1 cellular context compared by ENCODE assay signal in the genomic region with DNA sequence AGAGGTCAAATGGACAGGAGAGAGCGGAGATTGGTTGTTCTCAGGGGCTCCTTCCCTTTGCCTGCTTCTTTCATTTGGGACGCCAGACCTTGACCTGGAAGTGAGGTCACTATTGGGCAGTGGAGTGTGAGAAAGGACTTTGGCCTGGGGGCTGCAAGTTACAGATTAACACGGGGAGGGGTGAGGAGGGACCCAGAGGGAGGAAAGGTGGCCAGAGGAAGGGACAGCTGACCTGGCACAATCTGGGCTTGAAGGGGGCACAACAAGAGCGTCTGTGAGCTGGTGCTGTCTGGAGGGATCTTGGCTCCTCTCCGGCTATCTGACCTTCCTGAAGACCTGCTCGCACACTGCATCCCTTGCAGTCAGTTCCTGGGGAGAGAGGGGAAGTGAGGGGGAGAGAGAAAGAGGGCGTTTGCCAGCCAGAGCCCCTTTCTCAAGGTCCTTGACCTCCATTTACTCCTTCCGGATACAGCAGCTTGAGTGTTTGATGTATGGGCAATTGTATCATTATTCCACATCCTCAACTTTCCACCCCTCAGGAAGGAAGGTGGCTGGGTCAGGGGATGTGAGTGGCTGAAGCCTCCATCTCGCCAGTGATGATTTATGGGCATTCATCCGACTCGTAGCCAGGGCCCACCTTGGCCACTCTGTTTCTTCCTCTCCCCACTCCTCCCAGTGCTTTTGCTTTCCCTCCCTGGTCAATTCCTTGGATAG.
TF ChIP-seq lines count a peak whose summit lies in the region.

No MANE protein-coding gene starts in this region.

TF ChIP-seq in HepG2, 621 proteins besides CTCF, POLR2A, EP300 and RAD21 (continued from another document and continues in another):
- TF ChIP-seq, protein P1, sequence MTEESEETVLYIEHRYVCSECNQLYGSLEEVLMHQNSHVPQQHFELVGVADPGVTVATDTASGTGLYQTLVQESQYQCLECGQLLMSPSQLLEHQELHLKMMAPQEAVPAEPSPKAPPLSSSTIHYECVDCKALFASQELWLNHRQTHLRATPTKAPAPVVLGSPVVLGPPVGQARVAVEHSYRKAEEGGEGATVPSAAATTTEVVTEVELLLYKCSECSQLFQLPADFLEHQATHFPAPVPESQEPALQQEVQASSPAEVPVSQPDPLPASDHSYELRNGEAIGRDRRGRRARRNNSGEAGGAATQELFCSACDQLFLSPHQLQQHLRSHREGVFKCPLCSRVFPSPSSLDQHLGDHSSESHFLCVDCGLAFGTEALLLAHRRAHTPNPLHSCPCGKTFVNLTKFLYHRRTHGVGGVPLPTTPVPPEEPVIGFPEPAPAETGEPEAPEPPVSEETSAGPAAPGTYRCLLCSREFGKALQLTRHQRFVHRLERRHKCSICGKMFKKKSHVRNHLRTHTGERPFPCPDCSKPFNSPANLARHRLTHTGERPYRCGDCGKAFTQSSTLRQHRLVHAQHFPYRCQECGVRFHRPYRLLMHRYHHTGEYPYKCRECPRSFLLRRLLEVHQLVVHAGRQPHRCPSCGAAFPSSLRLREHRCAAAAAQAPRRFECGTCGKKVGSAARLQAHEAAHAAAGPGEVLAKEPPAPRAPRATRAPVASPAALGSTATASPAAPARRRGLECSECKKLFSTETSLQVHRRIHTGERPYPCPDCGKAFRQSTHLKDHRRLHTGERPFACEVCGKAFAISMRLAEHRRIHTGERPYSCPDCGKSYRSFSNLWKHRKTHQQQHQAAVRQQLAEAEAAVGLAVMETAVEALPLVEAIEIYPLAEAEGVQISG (CRISPR knock-in tag; IDR thresholded peaks at IDR 0.05) = peak; percentile 63; the same call in 1 of the 2 replicates
- TF ChIP-seq FOSL2 (CRISPR knock-in tag; IDR thresholded peaks at IDR 0.05) (0 out of 2 replicates have a peak, but pooled peaks have one; percentile 31), GABPB1 (CRISPR knock-in tag; IDR thresholded peaks at IDR 0.05) (peak; percentile 56), SRF (IDR thresholded peaks at IDR 0.05; ENCODE audit: low read depth, low read length) (no peak), ZNF777 (CRISPR knock-in tag; IDR thresholded peaks at IDR 0.05) (no peak), PLRG1 (conservative IDR thresholded peaks at IDR 0.05) (no peak), ZNF260 (CRISPR knock-in tag; IDR thresholded peaks at IDR 0.05; ENCODE audit: borderline replicate concordance, low read depth) (no peak), ZNF407 (CRISPR knock-in tag; IDR thresholded peaks at IDR 0.05; ENCODE audit: not compliant biosample characterization) (no peak), PCBP1 (IDR thresholded peaks at IDR 0.05; ENCODE audit: borderline replicate concordance, low read depth, low read length) (no peak), KAT2B (IDR thresholded peaks at IDR 0.05; ENCODE audit: borderline replicate concordance, low read depth, low read length) (no peak), MBD4 (IDR thresholded peaks at IDR 0.05; ENCODE audit: borderline replicate concordance, low read length) (no peak), ZNF205 (CRISPR knock-in tag; IDR thresholded peaks at IDR 0.05) (no peak), PBX2 (CRISPR knock-in tag; IDR thresholded peaks at IDR 0.05) (no peak), TBP (CRISPR knock-in tag; IDR thresholded peaks at IDR 0.05) (no peak), ZNF552 (CRISPR knock-in tag; IDR thresholded peaks at IDR 0.05; ENCODE audit: borderline replicate concordance) (no peak), JUNB (CRISPR knock-in tag; IDR thresholded peaks at IDR 0.05; ENCODE audit: borderline replicate concordance) (no peak), GPBP1L1 (CRISPR knock-in tag; IDR thresholded peaks at IDR 0.05) (no peak), ZNF772 (CRISPR knock-in tag; IDR thresholded peaks at IDR 0.05) (no peak), TFE3 (CRISPR knock-in tag; IDR thresholded peaks at IDR 0.05) (no peak), ATF7 (IDR thresholded peaks at IDR 0.05) (0 out of 2 replicates have a peak, but pooled peaks have one; percentile 7), ATF7 (CRISPR knock-in tag; IDR thresholded peaks at IDR 0.05) (peak; percentile 57; the same call in 1 of the 2 replicates), FOSL1 (CRISPR knock-in tag; IDR thresholded peaks at IDR 0.05; ENCODE audit: borderline replicate concordance) (no peak), TAF15 (IDR thresholded peaks at IDR 0.05; ENCODE audit: low read depth, low read length, poor library complexity, severe bottlenecking) (no peak), GFI1 (CRISPR knock-in tag; IDR thresholded peaks at IDR 0.05; ENCODE audit: borderline replicate concordance) (no peak), TIGD3 (CRISPR knock-in tag; IDR thresholded peaks at IDR 0.05; ENCODE audit: borderline replicate concordance) (no peak), ZNF761 (CRISPR knock-in tag; conservative IDR thresholded peaks at IDR 0.05) (no peak), ZMAT3 (CRISPR knock-in tag; conservative IDR thresholded peaks at IDR 0.05) (no peak; the same call in 1 of the 2 replicates), ZEB1 (IDR thresholded peaks at IDR 0.05; ENCODE audit: insufficient replicate concordance, low read depth) (no peak), ZNF713 (CRISPR knock-in tag; IDR thresholded peaks at IDR 0.05) (no peak), MIER3 (CRISPR knock-in tag; IDR thresholded peaks at IDR 0.05; ENCODE audit: borderline replicate concordance) (peak; percentile 35; the same call in 1 of the 2 replicates), TOPORS (CRISPR knock-in tag; IDR thresholded peaks at IDR 0.05) (no peak), ZNF782 (CRISPR knock-in tag; IDR thresholded peaks at IDR 0.05; ENCODE audit: borderline replicate concordance) (no peak), ZNF354B (CRISPR knock-in tag; IDR thresholded peaks at IDR 0.05) (no peak), ZNF329 (CRISPR knock-in tag; IDR thresholded peaks at IDR 0.05; ENCODE audit: low read depth) (no peak), TGIF2 (CRISPR knock-in tag; IDR thresholded peaks at IDR 0.05) (no peak)
- TF ChIP-seq, protein P2, sequence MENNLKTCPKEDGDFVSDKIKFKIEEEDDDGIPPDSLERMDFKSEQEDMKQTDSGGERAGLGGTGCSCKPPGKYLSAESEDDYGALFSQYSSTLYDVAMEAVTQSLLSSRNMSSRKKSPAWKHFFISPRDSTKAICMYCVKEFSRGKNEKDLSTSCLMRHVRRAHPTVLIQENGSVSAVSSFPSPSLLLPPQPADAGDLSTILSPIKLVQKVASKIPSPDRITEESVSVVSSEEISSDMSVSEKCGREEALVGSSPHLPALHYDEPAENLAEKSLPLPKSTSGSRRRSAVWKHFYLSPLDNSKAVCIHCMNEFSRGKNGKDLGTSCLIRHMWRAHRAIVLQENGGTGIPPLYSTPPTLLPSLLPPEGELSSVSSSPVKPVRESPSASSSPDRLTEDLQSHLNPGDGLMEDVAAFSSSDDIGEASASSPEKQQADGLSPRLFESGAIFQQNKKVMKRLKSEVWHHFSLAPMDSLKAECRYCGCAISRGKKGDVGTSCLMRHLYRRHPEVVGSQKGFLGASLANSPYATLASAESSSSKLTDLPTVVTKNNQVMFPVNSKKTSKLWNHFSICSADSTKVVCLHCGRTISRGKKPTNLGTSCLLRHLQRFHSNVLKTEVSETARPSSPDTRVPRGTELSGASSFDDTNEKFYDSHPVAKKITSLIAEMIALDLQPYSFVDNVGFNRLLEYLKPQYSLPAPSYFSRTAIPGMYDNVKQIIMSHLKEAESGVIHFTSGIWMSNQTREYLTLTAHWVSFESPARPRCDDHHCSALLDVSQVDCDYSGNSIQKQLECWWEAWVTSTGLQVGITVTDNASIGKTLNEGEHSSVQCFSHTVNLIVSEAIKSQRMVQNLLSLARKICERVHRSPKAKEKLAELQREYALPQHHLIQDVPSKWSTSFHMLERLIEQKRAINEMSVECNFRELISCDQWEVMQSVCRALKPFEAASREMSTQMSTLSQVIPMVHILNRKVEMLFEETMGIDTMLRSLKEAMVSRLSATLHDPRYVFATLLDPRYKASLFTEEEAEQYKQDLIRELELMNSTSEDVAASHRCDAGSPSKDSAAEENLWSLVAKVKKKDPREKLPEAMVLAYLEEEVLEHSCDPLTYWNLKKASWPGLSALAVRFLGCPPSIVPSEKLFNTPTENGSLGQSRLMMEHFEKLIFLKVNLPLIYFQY (CRISPR knock-in tag; IDR thresholded peaks at IDR 0.05; ENCODE audit: borderline replicate concordance) = peak; percentile 48; the same call in 1 of the 2 replicates
- TF ChIP-seq, protein P3, sequence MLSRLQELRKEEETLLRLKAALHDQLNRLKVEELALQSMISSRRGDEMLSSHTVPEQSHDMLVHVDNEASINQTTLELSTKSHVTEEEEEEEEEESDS (CRISPR knock-in tag; IDR thresholded peaks at IDR 0.05; ENCODE audit: borderline replicate concordance) = no peak
